Comparison of ENCODE assay signal across 22 cellular contexts in the genomic region with DNA sequence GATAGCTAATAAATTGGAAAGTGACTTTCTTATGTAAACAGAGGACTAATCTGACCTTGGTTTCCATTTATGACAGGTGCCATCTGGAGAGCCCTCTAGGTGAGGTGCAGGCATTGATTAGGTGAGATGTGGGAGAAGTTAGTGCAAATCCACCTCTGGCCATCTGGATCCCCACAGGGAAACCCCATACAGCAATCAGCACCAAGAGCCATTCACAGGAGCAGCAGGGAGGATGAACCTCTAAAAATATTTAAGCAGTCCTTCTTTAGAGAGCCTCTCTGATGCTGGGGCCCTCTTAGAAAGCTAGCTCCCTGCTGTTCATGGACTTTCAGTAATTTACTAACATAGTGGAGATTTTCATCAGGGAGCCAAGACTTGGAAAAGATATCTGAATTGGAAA.
"Had no signal": no experiment of that assay in that cellular context is flagged by ENCODE, and none has a peak within 500 bp of the region (broad histone marks: within the 10 kb centered on the region; RNA-seq: fewer than 3 reads in every experiment).

No MANE protein-coding gene starts in this region.

- H3K36me3 Mint-ChIP-seq: naive thymus-derived CD4-positive, alpha-beta T cell; stimulated activated effector memory CD8-positive, alpha-beta T cell treated with anti-CD3 and anti-CD28 coated beads, Interleukin-12 subunit alpha, Interleukin-12 subunit beta, amount 100 ng/mL, for 72 hours had no signal

- DNase-seq: dermis blood vessel endothelial cell; effector CD4-positive, alpha-beta T cell; heart left ventricle; hippocampal formation; kidney glomerular epithelial cell; mammary epithelial cell; naive thymus-derived CD4-positive, alpha-beta T cell; nephron progenitor cell; pancreas; right cardiac atrium; stimulated activated CD4-positive, alpha-beta T cell treated with anti-CD3 and anti-CD28 coated beads, Interleukin-4, amount 100 ng/mL, for 1 hour; stimulated activated CD8-positive, alpha-beta memory T cell treated with anti-CD3 and anti-CD28 coated beads, Interleukin-4, amount 100 ng/mL, for 48 hours; stimulated activated naive CD8-positive, alpha-beta T cell treated with anti-CD3 and anti-CD28 coated beads, Interleukin-15, Interleukin-2, amounts not matched to agents 100 U/mL and 50 U/mL, for 24 hours; thyroid gland; upper lobe of left lung; uterus had no signal

- H3K4me1 Mint-ChIP-seq: naive thymus-derived CD4-positive, alpha-beta T cell; nephron progenitor cell; stimulated activated effector memory CD8-positive, alpha-beta T cell treated with anti-CD3 and anti-CD28 coated beads, Interleukin-12 subunit alpha, Interleukin-12 subunit beta, amount 100 ng/mL, for 72 hours had no signal

- H3K4me3 ChIP-seq: heart left ventricle, pancreas, smooth muscle cell, suprapubic skin, thyroid gland, upper lobe of left lung, uterus had no signal

- H3K27ac ChIP-seq: heart left ventricle, neutrophil, pancreas, suprapubic skin, thyroid gland, upper lobe of left lung, uterus had no signal

- H3K9me3 ChIP-seq: heart left ventricle, neutrophil, pancreas, suprapubic skin, thyroid gland, upper lobe of left lung, uterus had no signal

- H3K36me3 ChIP-seq: heart left ventricle, neutrophil, pancreas, suprapubic skin, thyroid gland, upper lobe of left lung, uterus had no signal

- ATAC-seq: heart left ventricle; left lobe of liver; naive thymus-derived CD4-positive, alpha-beta T cell; pancreas; right cardiac atrium; stimulated activated effector memory CD8-positive, alpha-beta T cell treated with anti-CD3 and anti-CD28 coated beads, Interleukin-12 subunit alpha, Interleukin-12 subunit beta, amount 100 ng/mL, for 72 hours; stimulated activated naive CD8-positive, alpha-beta T cell treated with anti-CD3 and anti-CD28 coated beads, Interleukin-15, Interleukin-2, amounts not matched to agents 100 U/mL and 50 U/mL, for 24 hours had no signal

- H3K27ac Mint-ChIP-seq: naive thymus-derived CD4-positive, alpha-beta T cell; nephron progenitor cell; progenitor cell of endocrine pancreas; stimulated activated effector memory CD8-positive, alpha-beta T cell treated with anti-CD3 and anti-CD28 coated beads, Interleukin-12 subunit alpha, Interleukin-12 subunit beta, amount 100 ng/mL, for 72 hours had no signal

- H3K4me3 Mint-ChIP-seq: naive thymus-derived CD4-positive, alpha-beta T cell; nephron progenitor cell; stimulated activated effector memory CD8-positive, alpha-beta T cell treated with anti-CD3 and anti-CD28 coated beads, Interleukin-12 subunit alpha, Interleukin-12 subunit beta, amount 100 ng/mL, for 72 hours had no signal

- H3K4me1 ChIP-seq: suprapubic skin, thyroid gland, upper lobe of left lung, uterus had no signal

- H3K4me2 ChIP-seq: smooth muscle cell had no signal

- H3K9me3 Mint-ChIP-seq: nephron progenitor cell; stimulated activated effector memory CD8-positive, alpha-beta T cell treated with anti-CD3 and anti-CD28 coated beads, Interleukin-12 subunit alpha, Interleukin-12 subunit beta, amount 100 ng/mL, for 72 hours had no signal

- H3K27me3 ChIP-seq: heart left ventricle, neutrophil, pancreas, suprapubic skin, thyroid gland, upper lobe of left lung, uterus had no signal
